15 cellular contexts compared by ENCODE assay signal in the genomic region with DNA sequence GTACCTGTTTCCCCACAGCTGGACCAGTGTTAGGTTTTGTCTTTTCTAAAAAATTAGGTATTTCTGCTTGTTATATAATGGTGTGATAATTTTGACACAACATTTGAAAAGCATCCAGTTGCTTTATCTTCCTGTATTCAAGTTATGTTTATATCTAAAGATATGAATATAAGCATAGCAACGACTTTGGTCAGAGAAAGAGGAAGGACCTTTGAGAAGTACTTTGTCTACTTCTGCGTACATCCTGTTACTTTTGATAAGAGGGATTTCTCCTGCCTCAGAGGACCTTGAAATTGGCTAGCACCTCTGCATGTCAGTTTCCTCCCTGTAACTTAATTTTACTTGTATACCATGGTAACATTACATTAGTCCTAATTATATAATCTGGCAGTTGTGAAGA. TPM values are rescaled to one million over a fixed set of nuclear protein-coding genes. Genes with fewer than 3 reads are reported as not detected.
DNase-seq lines count a peak whose midpoint lies in the region; ATAC-seq and TF ChIP-seq lines count a peak whose summit lies in the region.
"Had no signal": no experiment of that assay in that cellular context is flagged by ENCODE, and none has a peak within 500 bp of the region (broad histone marks: within the 10 kb centered on the region; RNA-seq: fewer than 3 reads in every experiment).

No MANE protein-coding gene starts in this region.

- CTCF ChIA-PET in activated CD4-positive, alpha-beta T cell treated with anti-CD3 and anti-CD28 coated beads for 36 hours (lab: Charles Lee), result interaction anchor here (0.7 to 1.6 kb wide), 5 partner anchors 10 to 197 kb away, joined by 3 read pairs; partner anchors contain the start of gene SCAND1

- no peaks in the 10 kb centered on the region for H3K9me3 ChIP-seq in Peyer's patch
- H3K9me3 ChIP-seq in neutrophil, result no peaks in the 10 kb centered on the region
- H3K9me3 ChIP-seq: SK-N-SH had no signal

- H3K27me3 ChIP-seq in Peyer's patch, result no peaks in the 10 kb centered on the region
- H3K27me3 ChIP-seq in neutrophil, result no peaks in the 10 kb centered on the region

- H3K36me3 ChIP-seq in Peyer's patch, result peaks cover 0 to 1% (median 0%) of the 10 kb centered on the region in 3 donors
- peaks cover 2% of the 10 kb centered on the region for H3K36me3 ChIP-seq in neutrophil

- no peaks in the 10 kb centered on the region for H3K27me3 Mint-ChIP-seq in activated CD4-positive, alpha-beta T cell treated with anti-CD3 and anti-CD28 coated beads for 36 hours
- H3K27me3 Mint-ChIP-seq in activated CD4-positive, alpha-beta T cell treated with anti-CD3 and anti-CD28 coated beads, Interleukin-2, amount 10 ng/mL, durations not matched to agents 24 days and 14 days, result no peaks in the 10 kb centered on the region

- peak overlapping the region in 3 of 4 donors; percentile 25 to 40 (median 35) for H3K27ac ChIP-seq in Peyer's patch
- peak overlapping the region; percentile 80 for H3K27ac ChIP-seq in neutrophil
- H3K27ac ChIP-seq: coronary artery had no signal

- intact Hi-C loops in activated CD4-positive, alpha-beta T cell treated with anti-CD3 and anti-CD28 coated beads for 36 hours (cut with DNase I, micrococcal nuclease), result no loop called here
- intact Hi-C loops in activated CD4-positive, alpha-beta T cell treated with anti-CD3 and anti-CD28 coated beads, Interleukin-2, amount 10 ng/mL, durations not matched to agents 24 days and 14 days (cut with micrococcal nuclease), result no loop called here

- ATAC-seq in activated CD4-positive, alpha-beta T cell treated with anti-CD3 and anti-CD28 coated beads for 36 hours, result no peak
- ATAC-seq in HG02763 (IDR thresholded peaks at IDR 0.05; ENCODE audit: unreplicated experiment) (no peak), GM18505 (IDR thresholded peaks at IDR 0.05; ENCODE audit: unreplicated experiment) (no peak)
- ATAC-seq: GM23338 had no signal

- no peaks in the 10 kb centered on the region for H3K4me1 ChIP-seq in Peyer's patch
- H3K4me1 ChIP-seq in neutrophil (ENCODE audit: control insufficient read depth in 1 of 2, insufficient read depth in 1 of 2, low read depth in 1 of 2, low read length in 1 of 2), result peaks cover 28 to 38% of the 10 kb centered on the region in 2 experiments

- peaks cover 34% of the 10 kb centered on the region for H3K4me1 Mint-ChIP-seq in activated CD4-positive, alpha-beta T cell treated with anti-CD3 and anti-CD28 coated beads for 36 hours
- peaks cover 9% of the 10 kb centered on the region for H3K4me1 Mint-ChIP-seq in activated CD4-positive, alpha-beta T cell treated with anti-CD3 and anti-CD28 coated beads, Interleukin-2, amount 10 ng/mL, durations not matched to agents 24 days and 14 days

- POLR2A ChIA-PET in activated CD4-positive, alpha-beta T cell treated with anti-CD3 and anti-CD28 coated beads for 36 hours (lab: Charles Lee), result interaction anchor here (1.1 kb wide), 1 partner anchor 54 kb away, joined by 4 read pairs; no protein-coding TSS in a partner anchor

- H3K4me3 ChIP-seq in Peyer's patch (no peak overlapping the region), fibroblast of villous mesenchyme (ENCODE audit: low read depth, low read length) (no peak overlapping the region), neutrophil (ENCODE audit: low read depth in 1 of 2, low read length in 1 of 2) (no peak overlapping the region)
- H3K4me3 ChIP-seq: coronary artery, GM23338 had no signal

- no peaks in the 10 kb centered on the region for H3K9me3 Mint-ChIP-seq in activated CD4-positive, alpha-beta T cell treated with anti-CD3 and anti-CD28 coated beads for 36 hours (ENCODE audit: low read depth)
- no peaks in the 10 kb centered on the region for H3K9me3 Mint-ChIP-seq in activated CD4-positive, alpha-beta T cell treated with anti-CD3 and anti-CD28 coated beads, Interleukin-2, amount 10 ng/mL, durations not matched to agents 24 days and 14 days
- H3K9me3 Mint-ChIP-seq: GM23338 had no signal

- peaks cover 21% of the 10 kb centered on the region for H3K36me3 Mint-ChIP-seq in activated CD4-positive, alpha-beta T cell treated with anti-CD3 and anti-CD28 coated beads for 36 hours (ENCODE audit: low read depth)
- H3K36me3 Mint-ChIP-seq in activated CD4-positive, alpha-beta T cell treated with anti-CD3 and anti-CD28 coated beads, Interleukin-2, amount 10 ng/mL, durations not matched to agents 24 days and 14 days (ENCODE audit: low read depth), result peaks cover 24% of the 10 kb centered on the region

- no peak for TF ChIP-seq CTCF in Peyer's patch (IDR thresholded peaks at IDR 0.05)
- TF ChIP-seq CTCF in fibroblast of villous mesenchyme (IDR thresholded peaks at IDR 0.05; ENCODE audit: insufficient read depth, low read depth, low read length), result no peak
- TF ChIP-seq CTCF in neutrophil (IDR thresholded peaks at IDR 0.05), result no peak

- no peak overlapping the region for H3K4me3 Mint-ChIP-seq in activated CD4-positive, alpha-beta T cell treated with anti-CD3 and anti-CD28 coated beads for 36 hours
- H3K4me3 Mint-ChIP-seq in activated CD4-positive, alpha-beta T cell treated with anti-CD3 and anti-CD28 coated beads, Interleukin-2, amount 10 ng/mL, durations not matched to agents 24 days and 14 days, result no peak overlapping the region
- H3K4me3 Mint-ChIP-seq: GM23338 had no signal

- no peak for DNase-seq in activated CD4-positive, alpha-beta T cell treated with anti-CD3 and anti-CD28 coated beads for 36 hours
- DNase-seq in activated CD4-positive, alpha-beta T cell treated with anti-CD3 and anti-CD28 coated beads, Interleukin-2, amount 10 ng/mL, durations not matched to agents 24 days and 14 days, result no peak
- no peak for DNase-seq in Peyer's patch
- DNase-seq in fibroblast of villous mesenchyme (ENCODE audit: low read depth), result peak; percentile 28
- DNase-seq in NK-92 treated with Interleukin-12 subunit alpha and Interleukin-12 subunit beta, amount 100 ng/mL, for 24 hours (lab: John Stamatoyannopoulos, UW), result no peak
- DNase-seq: activated naive CD4-positive, alpha-beta T cell treated with anti-CD3 and anti-CD28 coated beads, Interleukin-2, amount 50 U/mL, for 16 hours; DMS153; islet precursor cell; NCI-H526 treated with DMSO at 0.1 percent for 48 hours; SK-N-SH had no signal

- no peak for TF ChIP-seq POLR2A in Peyer's patch (IDR thresholded peaks at IDR 0.05)
- no peak for TF ChIP-seq POLR2A in GM18505 (IDR thresholded peaks at IDR 0.05; ENCODE audit: borderline replicate concordance, extremely low read depth, insufficient read depth, insufficient read length)

- H3K27ac Mint-ChIP-seq in activated CD4-positive, alpha-beta T cell treated with anti-CD3 and anti-CD28 coated beads for 36 hours, result peak overlapping the region; percentile 42
- H3K27ac Mint-ChIP-seq in activated CD4-positive, alpha-beta T cell treated with anti-CD3 and anti-CD28 coated beads, Interleukin-2, amount 10 ng/mL, durations not matched to agents 24 days and 14 days, result no peak overlapping the region
- H3K27ac Mint-ChIP-seq: GM23338 had no signal

RNA-seq across cellular contexts. Expression of gene PHF20, which starts 24.7 kb away (rescaled TPM):
- total RNA-seq in activated CD4-positive, alpha-beta T cell treated with anti-CD3 and anti-CD28 coated beads for 36 hours, result 10 to 100 TPM; 54.3 to 61.6 TPM
- total RNA-seq in activated CD4-positive, alpha-beta T cell treated with anti-CD3 and anti-CD28 coated beads, Interleukin-2, amount 10 ng/mL, durations not matched to agents 24 days and 14 days, result 53.8 and 62.9 TPM in 2 replicates
- 10 to 100 TPM; 16.1 to 92.4 (median 29.3) TPM for total RNA-seq in Peyer's patch
- 32.5 and 34.5 TPM in 2 replicates for total RNA-seq in fibroblast of villous mesenchyme

RNA-seq across cellular contexts. Expression of gene RBM39, which starts 54.5 kb away (rescaled TPM):
- 100 to 1,000 TPM; 303 to 356 TPM for total RNA-seq in activated CD4-positive, alpha-beta T cell treated with anti-CD3 and anti-CD28 coated beads for 36 hours
- 352 and 354 TPM in 2 replicates for total RNA-seq in activated CD4-positive, alpha-beta T cell treated with anti-CD3 and anti-CD28 coated beads, Interleukin-2, amount 10 ng/mL, durations not matched to agents 24 days and 14 days
- total RNA-seq in Peyer's patch, result 1,000 to 10,000 TPM in 1 of 4 donors, 100 to 1,000 TPM in 3; 347 to 1,133 (median 466) TPM
- total RNA-seq in fibroblast of villous mesenchyme, result 279 and 372 TPM in 2 replicates
